In the genomic region with DNA sequence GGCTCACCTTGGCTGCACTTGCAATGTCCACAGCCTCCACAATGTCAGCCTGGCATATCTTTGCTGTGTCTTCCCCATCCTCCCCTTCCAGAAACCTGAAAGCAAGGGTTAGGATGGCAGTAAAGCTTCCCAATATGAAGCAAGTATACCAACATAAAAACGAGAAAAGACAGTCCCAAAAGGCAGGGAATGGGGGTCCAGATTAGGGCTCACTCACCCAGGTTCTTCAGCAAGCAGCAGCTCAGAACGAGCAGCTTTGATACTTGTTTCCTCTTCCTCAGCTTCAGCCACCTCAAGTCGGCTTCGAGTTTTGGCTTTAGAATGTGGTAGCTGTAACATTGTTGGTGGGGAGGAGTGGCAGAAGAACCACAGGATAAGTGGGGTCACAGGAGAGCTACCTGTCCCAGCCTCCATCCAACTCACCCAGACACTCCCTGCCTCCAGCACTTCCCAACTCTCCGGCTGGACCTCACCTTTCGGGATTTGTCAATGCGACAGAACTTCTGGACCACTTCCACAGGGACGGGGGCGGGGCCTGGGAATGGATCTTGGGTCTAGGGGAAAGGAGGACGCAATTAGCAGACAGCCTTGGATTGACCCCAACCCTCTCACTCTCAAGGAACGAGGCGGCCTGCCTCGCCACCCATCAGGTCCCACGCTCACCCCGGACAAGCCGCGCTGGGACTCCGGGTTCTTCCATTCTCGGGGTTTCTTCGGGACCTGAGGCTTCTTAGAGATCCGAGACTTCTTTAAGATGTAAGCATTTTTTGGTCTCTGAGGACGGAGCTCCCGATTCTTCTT, we compare ENCODE assay signal across 8 cellular contexts. TPM values are rescaled to one million over a fixed set of nuclear protein-coding genes. Genes with fewer than 3 reads are reported as not detected.
DNase-seq lines count a peak whose midpoint lies in the region; ATAC-seq and TF ChIP-seq lines count a peak whose summit lies in the region.

No MANE protein-coding gene starts in this region.

- H3K9ac ChIP-seq in KMS-11: peak overlapping the region; percentile 40; the same call in 1 of the 2 replicates

- H3K27me3 Mint-ChIP-seq in nephron progenitor cell (ENCODE audit: low read depth, poor library complexity): peaks cover 2% of the 10 kb centered on the region

- H3K4me2 ChIP-seq in KMS-11: peak overlapping the region; percentile 96

- intact Hi-C loops in sciatic nerve (cut with DNase I): no loop called here

- TF ChIP-seq CTCF in C4-2B (conservative IDR thresholded peaks at IDR 0.05) (no peak), KMS-11 (conservative IDR thresholded peaks at IDR 0.05; ENCODE audit: low read depth, low read length) (no peak), nephron progenitor cell (IDR thresholded peaks at IDR 0.05) (no peak)

- peaks cover 25% of the 10 kb centered on the region for H3K36me3 Mint-ChIP-seq in nephron progenitor cell (ENCODE audit: low read depth)

- peak overlapping the region; percentile 22 for H3K4me3 ChIP-seq in KMS-11 (IDR thresholded peaks at IDR 0.05; ENCODE audit: insufficient read depth, low read depth, low read length)

- H3K27me3 ChIP-seq in KMS-11 (ENCODE audit: insufficient read depth, low read depth): no peaks in the 10 kb centered on the region

- H3K27ac ChIP-seq in C4-2B: peak overlapping the region; percentile 76
- H3K27ac ChIP-seq in KMS-11: no peak overlapping the region

- H3K4me3 Mint-ChIP-seq in nephron progenitor cell: peak overlapping the region; percentile 98

- H3K4me1 Mint-ChIP-seq in nephron progenitor cell: peaks cover 49% of the 10 kb centered on the region

- peaks cover 18% of the 10 kb centered on the region for H3K4me1 ChIP-seq in KMS-11 (ENCODE audit: low read depth, poor library complexity, severe bottlenecking)

- H3K79me2 ChIP-seq in KMS-11 (ENCODE audit: insufficient read depth, low read depth): peaks cover 23% of the 10 kb centered on the region; the same call in 1 of the 2 replicates

- no peaks in the 10 kb centered on the region for H3K9me3 Mint-ChIP-seq in nephron progenitor cell

- DNase-seq in dermis blood vessel endothelial cell (peak; percentile 12), nephron progenitor cell (no peak), NCI-H2227 (lab: John Stamatoyannopoulos, UW; ENCODE audit: unreplicated experiment) (no peak), sciatic nerve (ENCODE audit: low spot score) (no peak), NCI-H774 (lab: John Stamatoyannopoulos, UW) (no peak), A172 (ENCODE audit: low spot score) (no peak)

- H3K36me3 ChIP-seq in KMS-11 (ENCODE audit: insufficient read depth): no peaks in the 10 kb centered on the region; the same call in 1 of the 2 replicates

- no peak overlapping the region for H3K27ac Mint-ChIP-seq in nephron progenitor cell

- peak overlapping the region; percentile 40; the same call in 1 of the 2 replicates for H2AFZ ChIP-seq in KMS-11 (ENCODE audit: low read depth)

- ATAC-seq in sciatic nerve: no peak

- no peaks in the 10 kb centered on the region for H4K20me1 ChIP-seq in KMS-11 (ENCODE audit: insufficient read depth)

RNA-seq across cellular contexts. Expression of a gene that starts 0.7 kb away (rescaled TPM):
- total RNA-seq in dermis blood vessel endothelial cell (65.9 and 75.4 TPM in 2 replicates), sciatic nerve (32.4 TPM)
- 77.9 and 95.4 TPM in 2 replicates for total RNA-seq in A172 (2014; rRNA removed; shearing (Covaris generic))

RNA-seq across cellular contexts. Expression of a gene that starts 1.1 kb away (rescaled TPM):
- total RNA-seq in dermis blood vessel endothelial cell: 22.1 and 29.1 TPM in 2 replicates
- 27.1 TPM for total RNA-seq in sciatic nerve
- 85.3 and 93.7 TPM in 2 replicates for total RNA-seq in A172 (2014; rRNA removed; shearing (Covaris generic))

RNA-seq across cellular contexts. Expression of a gene that starts 10.4 kb away (rescaled TPM):
- total RNA-seq in dermis blood vessel endothelial cell: 82.4 and 88.3 TPM in 2 replicates
- 83.5 TPM for total RNA-seq in sciatic nerve
- 17.7 and 18.3 TPM in 2 replicates for total RNA-seq in A172 (2014; rRNA removed; shearing (Covaris generic))

RNA-seq across cellular contexts. Expression of a gene that starts 11.4 kb away (rescaled TPM):
- total RNA-seq in dermis blood vessel endothelial cell: 5.9 and 10.0 TPM in 2 replicates
- 14.8 TPM for total RNA-seq in sciatic nerve
- 0.07 TPM in 2 replicates for total RNA-seq in A172 (2014; rRNA removed; shearing (Covaris generic))

RNA-seq across cellular contexts. Expression of a gene that starts 16.5 kb away (rescaled TPM):
- 1,732 and 3,722 TPM in 2 replicates for total RNA-seq in dermis blood vessel endothelial cell
- total RNA-seq in sciatic nerve: 1,733 TPM
- 2,019 and 2,446 TPM in 2 replicates for total RNA-seq in A172 (2014; rRNA removed; shearing (Covaris generic))
